Comparison of ENCODE assay signal across 26 cellular contexts in genomic region chr9:27090231-27090630, GRCh38. TPM values are rescaled to one million over a fixed set of nuclear protein-coding genes. Genes with fewer than 3 reads are reported as not detected.
"Had no signal": no experiment of that assay in that cellular context is flagged by ENCODE, and none has a peak within 500 bp of the region (broad histone marks: within the 10 kb centered on the region; RNA-seq: fewer than 3 reads in every experiment).

No MANE protein-coding gene starts in this region.

- H3K4me1 ChIP-seq: adrenal gland, parathyroid adenoma, psoas muscle had no signal

- DNase-seq: activated CD4-positive, alpha-beta T cell treated with anti-CD3 and anti-CD28 coated beads for 48 hours; activated CD4-positive, alpha-beta T cell treated with anti-CD3 and anti-CD28 coated beads, Interleukin-2, amount 50 U/mL, for 48 hours; activated CD8-positive, alpha-beta memory T cell treated with anti-CD3 and anti-CD28 coated beads for 24 hours; activated effector memory CD4-positive, alpha-beta T cell treated with Interleukin-2 at 50 U/mL for 16 hours; activated naive CD4-positive, alpha-beta T cell treated with Interleukin-2 at 50 U/mL for 16 hours; adrenal gland; caudate nucleus; foreskin melanocyte; heart right ventricle; islet precursor cell; left ventricle myocardium inferior; naive thymus-derived CD4-positive, alpha-beta T cell; psoas muscle; sigmoid colon; stimulated activated CD4-positive, alpha-beta T cell treated with anti-CD3 and anti-CD28 coated beads, Interleukin-15, amount 100 ng/mL, for 24 hours; stimulated activated CD4-positive, alpha-beta T cell treated with anti-CD3 and anti-CD28 coated beads, Interleukin-2, amount 100 ng/mL, for 24 hours; stimulated activated naive B cell treated with anti-CD40 and anti-IgM and Interleukin-4, amounts not matched to agents 10 μg/mL and 1 μg/mL and 100 μg/mL, for 72 hours; stomach; T-helper 9 cell; thyroid gland; upper lobe of left lung; WERI-Rb-1 had no signal

- H3K9me3 ChIP-seq: adrenal gland, heart right ventricle, left ventricle myocardium inferior, psoas muscle, sigmoid colon, stomach, thyroid gland, upper lobe of left lung had no signal

- H2AFZ ChIP-seq: parathyroid adenoma had no signal

- H3K27me3 ChIP-seq: adrenal gland, heart right ventricle, sigmoid colon, thyroid gland, upper lobe of left lung had no signal

- H3K79me2 ChIP-seq: parathyroid adenoma had no signal

- FAIRE-seq: astrocyte, endothelial cell of umbilical vein had no signal

- H3K9ac ChIP-seq: parathyroid adenoma had no signal

- H3K4me3 ChIP-seq: adrenal gland, heart right ventricle, left ventricle myocardium inferior, lung, psoas muscle, sigmoid colon, stomach, thyroid gland, upper lobe of left lung had no signal

- H3K36me3 ChIP-seq: adrenal gland, heart right ventricle, left ventricle myocardium inferior, sigmoid colon, stomach, thyroid gland, upper lobe of left lung, WERI-Rb-1 had no signal

- H3K27ac ChIP-seq: adrenal gland, heart right ventricle, left ventricle myocardium inferior, parathyroid adenoma, psoas muscle, sigmoid colon, stomach, thyroid gland, upper lobe of left lung, WERI-Rb-1 had no signal

RNA-seq across cellular contexts. Expression of gene TEK, which starts 18.8 kb away (rescaled TPM):
- total RNA-seq: naive thymus-derived CD4-positive, alpha-beta T cell had no signal
- polyA plus RNA-seq: naive thymus-derived CD4-positive, alpha-beta T cell had no signal
